ENCODE assay signal across 16 cellular contexts in the genomic region with DNA sequence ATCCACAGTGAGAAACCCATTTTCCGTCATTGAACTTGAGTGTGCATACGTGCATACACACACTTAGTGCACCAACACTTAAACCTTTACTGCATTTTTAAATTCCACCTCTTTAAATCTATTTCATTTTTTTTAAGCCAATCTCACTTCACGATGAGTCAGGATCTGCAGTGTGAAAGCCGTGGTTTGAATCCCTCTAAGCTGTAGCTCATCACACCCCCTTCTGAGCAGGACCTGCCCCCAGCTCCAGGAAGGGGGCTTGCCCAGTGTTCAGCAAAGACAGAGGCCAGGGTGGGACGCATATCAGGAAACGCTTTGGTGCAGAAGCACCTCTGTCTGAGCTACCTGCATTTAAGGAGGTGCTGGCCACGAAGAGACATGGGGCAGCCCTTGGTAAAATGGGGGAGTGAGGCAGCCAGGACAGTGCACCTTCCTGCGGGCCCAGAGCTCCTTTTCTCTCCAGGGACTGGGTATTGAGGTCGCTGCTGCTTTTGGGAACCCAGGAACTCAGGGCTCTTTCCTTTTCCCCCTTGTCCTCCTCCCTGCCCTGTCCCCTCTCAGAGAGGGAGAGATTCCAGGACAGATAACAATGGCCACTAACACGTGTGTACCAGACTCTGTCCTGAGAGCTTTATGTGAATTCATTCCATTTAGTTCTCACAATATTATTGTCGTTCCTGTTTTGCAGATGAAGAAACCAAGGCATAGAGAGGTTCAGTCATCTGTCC. TPM values are rescaled to one million over a fixed set of nuclear protein-coding genes. Genes with fewer than 3 reads are reported as not detected.
DNase-seq lines count a peak whose midpoint lies in the region; ATAC-seq and TF ChIP-seq lines count a peak whose summit lies in the region.
"Had no signal": no experiment of that assay in that cellular context is flagged by ENCODE, and none has a peak within 500 bp of the region (broad histone marks: within the 10 kb centered on the region; RNA-seq: fewer than 3 reads in every experiment).

No MANE protein-coding gene starts in this region.

- H2AFZ ChIP-seq in GM23248, result no peak overlapping the region
- H2AFZ ChIP-seq in neural progenitor cell (replicated peaks), result peak overlapping the region; percentile 66

- H3K79me2 ChIP-seq in GM23248 (ENCODE audit: insufficient read depth), result no peaks in the 10 kb centered on the region
- H3K79me2 ChIP-seq in neural progenitor cell (ENCODE audit: low read depth), result no peaks in the 10 kb centered on the region

- H3K27me3 Mint-ChIP-seq in activated naive CD8-positive, alpha-beta T cell treated with anti-CD3 and anti-CD28 coated beads, Interleukin-2, amount 10 ng/mL, durations not matched to agents 7 days and 5 days, result peaks cover 4% of the 10 kb centered on the region
- peaks cover 22% of the 10 kb centered on the region for H3K27me3 Mint-ChIP-seq in neural progenitor cell (ENCODE audit: insufficient read depth, low read depth)
- H3K27me3 Mint-ChIP-seq: activated T-helper 17 cell treated with anti-CD3 and anti-CD28 coated beads, Interleukin-2, amount 50 U/mL, for 72 hours had no signal

- 30 to 35% methylated on average over 11 of the region's 11 CpGs for WGBS in GM23248 (ENCODE audit: low coverage in 1 of 2, low lambda C conversion rate in 2 of 2, missing lambda C conversion rate in 2 of 2), 2 experiments
- WGBS in stomach, 5 donors, result 24 to 32% (median 27%) methylated on average over 11 of the region's 11 CpGs

- H3K4me1 Mint-ChIP-seq in activated naive CD8-positive, alpha-beta T cell treated with anti-CD3 and anti-CD28 coated beads, Interleukin-2, amount 10 ng/mL, durations not matched to agents 7 days and 5 days, result peaks cover 3% of the 10 kb centered on the region
- H3K4me1 Mint-ChIP-seq in neural progenitor cell, result peaks cover 12% of the 10 kb centered on the region
- H3K4me1 Mint-ChIP-seq: activated T-helper 17 cell treated with anti-CD3 and anti-CD28 coated beads, Interleukin-2, amount 50 U/mL, for 72 hours had no signal

- TF ChIP-seq CTCF in neural progenitor cell (IDR thresholded peaks at IDR 0.05) (no peak), stomach (IDR thresholded peaks at IDR 0.05) (no peak)

- H3K9ac ChIP-seq in GM23248 (no peak overlapping the region), neural progenitor cell (no peak overlapping the region)

- no peak for TF ChIP-seq POLR2A in stomach (IDR thresholded peaks at IDR 0.05)

- H3K4me3 ChIP-seq in GM23248 (no peak overlapping the region), neural progenitor cell (no peak overlapping the region), stomach (no peak overlapping the region)
- H3K4me3 ChIP-seq: gastrocnemius medialis, left lung, upper lobe of left lung had no signal

- H3K4me1 ChIP-seq in GM23248 (ENCODE audit: insufficient read depth) (no peaks in the 10 kb centered on the region), neural progenitor cell (peaks cover 15% of the 10 kb centered on the region), stomach (peaks cover 0 to 13% (median 3%) of the 10 kb centered on the region in 4 donors)
- H3K4me1 ChIP-seq: gastrocnemius medialis had no signal

- intact Hi-C loops in stomach (cut with DNase I; ENCODE audit: low total_unique reads), result no loop called here

- peak; percentile 34 for ATAC-seq in activated naive CD8-positive, alpha-beta T cell treated with anti-CD3 and anti-CD28 coated beads, Interleukin-2, amount 10 ng/mL, durations not matched to agents 7 days and 5 days (ENCODE audit: low read depth)
- ATAC-seq: activated T-helper 17 cell treated with anti-CD3 and anti-CD28 coated beads, Interleukin-2, amount 50 U/mL, for 72 hours; gastrocnemius medialis had no signal

- H3K9me3 Mint-ChIP-seq in activated naive CD8-positive, alpha-beta T cell treated with anti-CD3 and anti-CD28 coated beads, Interleukin-2, amount 10 ng/mL, durations not matched to agents 7 days and 5 days, result peaks cover 4% of the 10 kb centered on the region
- H3K9me3 Mint-ChIP-seq in neural progenitor cell, result peaks cover 16% of the 10 kb centered on the region
- H3K9me3 Mint-ChIP-seq: activated T-helper 17 cell treated with anti-CD3 and anti-CD28 coated beads, Interleukin-2, amount 50 U/mL, for 72 hours had no signal

- no peaks in the 10 kb centered on the region for H3K27me3 ChIP-seq in GM23248 (replicated peaks; ENCODE audit: insufficient read depth)
- H3K27me3 ChIP-seq in neural progenitor cell, result no peaks in the 10 kb centered on the region
- H3K27me3 ChIP-seq in stomach, result peaks cover 0 to 12% (median 2%) of the 10 kb centered on the region in 3 donors

- no peaks in the 10 kb centered on the region for H3K9me3 ChIP-seq in GM23248 (ENCODE audit: low read depth)
- no peaks in the 10 kb centered on the region for H3K9me3 ChIP-seq in neural progenitor cell (ENCODE audit: low read depth)
- peaks cover 0 to under 1% (median 0%) of the 10 kb centered on the region in 4 donors for H3K9me3 ChIP-seq in stomach
- H3K9me3 ChIP-seq: gastrocnemius medialis, left lung, upper lobe of left lung had no signal

- no peaks in the 10 kb centered on the region for H3K9me2 ChIP-seq in GM23248 (ENCODE audit: insufficient read depth)

- H3K27ac ChIP-seq in GM23248 (no peak overlapping the region), neural progenitor cell (no peak overlapping the region), stomach (no peak overlapping the region)
- H3K27ac ChIP-seq: gastrocnemius medialis, left lung, upper lobe of left lung had no signal

- TF ChIP-seq EP300 in stomach (IDR thresholded peaks at IDR 0.05), result no peak

- peaks cover 10% of the 10 kb centered on the region for H3K36me3 Mint-ChIP-seq in activated naive CD8-positive, alpha-beta T cell treated with anti-CD3 and anti-CD28 coated beads, Interleukin-2, amount 10 ng/mL, durations not matched to agents 7 days and 5 days
- H3K36me3 Mint-ChIP-seq in neural progenitor cell, result peaks cover 17% of the 10 kb centered on the region

- in situ Hi-C loops in GM23248 (cut with MboI), result no loop called here

- H3K27ac Mint-ChIP-seq in activated naive CD8-positive, alpha-beta T cell treated with anti-CD3 and anti-CD28 coated beads, Interleukin-2, amount 10 ng/mL, durations not matched to agents 7 days and 5 days, result no peak overlapping the region
- H3K27ac Mint-ChIP-seq in neural progenitor cell, result no peak overlapping the region
- H3K27ac Mint-ChIP-seq: activated T-helper 17 cell treated with anti-CD3 and anti-CD28 coated beads, Interleukin-2, amount 50 U/mL, for 72 hours; progenitor cell of endocrine pancreas had no signal

- H3F3A ChIP-seq in GM23248 (ENCODE audit: insufficient read depth) (peaks cover 5% of the 10 kb centered on the region; the same call in 1 of the 2 replicates), neural progenitor cell (ENCODE audit: low read depth) (peaks cover 13% of the 10 kb centered on the region)

- peak; percentile 26 for DNase-seq in NCI-H82 (lab: John Stamatoyannopoulos, UW)
- DNase-seq in NCI-H82 treated with DMSO at 0.1 percent for 48 hours (lab: John Stamatoyannopoulos, UW; ENCODE audit: unreplicated experiment), result no peak
- DNase-seq in GM23248, result peak; percentile 38
- DNase-seq in activated naive CD8-positive, alpha-beta T cell treated with anti-CD3 and anti-CD28 coated beads, Interleukin-2, amount 10 ng/mL, durations not matched to agents 7 days and 5 days, result peak; percentile 24
- DNase-seq in neural progenitor cell (ENCODE audit: low spot score), result peak; percentile 7
- DNase-seq in occipital lobe (lab: John Stamatoyannopoulos, UW), result no peak
- no peak for DNase-seq in stomach
- no peak for DNase-seq in A172 (ENCODE audit: low spot score)
- DNase-seq: activated CD4-positive, alpha-beta T cell treated with anti-CD3 and anti-CD28 coated beads, Interleukin-2, amount 50 U/mL, for 48 hours; gastrocnemius medialis; left lung; NCI-H1436; NCI-H446 had no signal

- no peak overlapping the region for H3K4me2 ChIP-seq in GM23248 (ENCODE audit: unreplicated experiment)
- peak overlapping the region; percentile 45 for H3K4me2 ChIP-seq in neural progenitor cell

- no peaks in the 10 kb centered on the region for H4K20me1 ChIP-seq in GM23248 (ENCODE audit: insufficient read depth)
- no peaks in the 10 kb centered on the region for H4K20me1 ChIP-seq in neural progenitor cell (ENCODE audit: low read depth)

- H3K36me3 ChIP-seq in GM23248 (ENCODE audit: low read depth) (no peaks in the 10 kb centered on the region; the same call in 1 of the 2 replicates), neural progenitor cell (no peaks in the 10 kb centered on the region), stomach (peaks cover 18 to 29% (median 23%) of the 10 kb centered on the region in 4 donors)

- POLR2A ChIA-PET in activated naive CD8-positive, alpha-beta T cell treated with anti-CD3 and anti-CD28 coated beads, Interleukin-2, amount 10 ng/mL, durations not matched to agents 7 days and 5 days (lab: Charles Lee), result no interaction called here

- no peak overlapping the region for H3K4me3 Mint-ChIP-seq in activated naive CD8-positive, alpha-beta T cell treated with anti-CD3 and anti-CD28 coated beads, Interleukin-2, amount 10 ng/mL, durations not matched to agents 7 days and 5 days
- no peak overlapping the region for H3K4me3 Mint-ChIP-seq in neural progenitor cell
- H3K4me3 Mint-ChIP-seq: activated T-helper 17 cell treated with anti-CD3 and anti-CD28 coated beads, Interleukin-2, amount 50 U/mL, for 72 hours had no signal

RNA-seq across cellular contexts. Expression of gene ZNF316, which starts 21.7 kb away (rescaled TPM):
- 14.3 and 28.6 TPM in 2 replicates for total RNA-seq in GM23248 (2014; rRNA removed; shearing (Covaris generic))
- polyA plus RNA-seq in GM23248 (2016; fragmentation: Nextera tagmentation; extraction: Ambion mirVana) (1.1 and 1.2 TPM in 2 replicates), stomach (10 to 100 TPM in 2 of 3 donors, 1 to 10 TPM in 1; 7.2 to 13.0 (median 10.8) TPM)
- total RNA-seq in activated naive CD8-positive, alpha-beta T cell treated with anti-CD3 and anti-CD28 coated beads, Interleukin-2, amount 10 ng/mL, durations not matched to agents 7 days and 5 days, result 10 to 100 TPM; 42.6 to 43.7 TPM
- total RNA-seq in neural progenitor cell (ENCODE audit: low replicate concordance) (2.2 and 21.6 TPM in 2 replicates), occipital lobe (18.2 TPM), stomach (10 to 100 TPM; 13.4 to 62.6 (median 30.0) TPM)
- 7.7 and 20.4 TPM in 2 replicates for total RNA-seq in A172 (2014; rRNA removed; shearing (Covaris generic))

RNA-seq across cellular contexts. Expression of gene ZNF853, which starts 43.4 kb away (rescaled TPM):
- 0.22 and 0.51 TPM in 2 replicates for total RNA-seq in GM23248 (2014; rRNA removed; shearing (Covaris generic))
- polyA plus RNA-seq in GM23248 (2016; fragmentation: Nextera tagmentation; extraction: Ambion mirVana), result not detected in 2 replicates
- total RNA-seq in activated naive CD8-positive, alpha-beta T cell treated with anti-CD3 and anti-CD28 coated beads, Interleukin-2, amount 10 ng/mL, durations not matched to agents 7 days and 5 days, result 1 to 10 TPM; 4.7 to 4.9 TPM
- 6.2 and 8.2 TPM in 2 replicates for total RNA-seq in neural progenitor cell (ENCODE audit: low replicate concordance)
- total RNA-seq in occipital lobe, result 23.6 TPM
- 10 to 100 TPM in 2 of 5 donors, 1 to 10 TPM in 3; 3.8 to 30.9 (median 8.6) TPM for total RNA-seq in stomach
- polyA plus RNA-seq in stomach, result 1 to 10 TPM; 1.6 to 2.6 (median 2.0) TPM
- total RNA-seq in A172 (2014; rRNA removed; shearing (Covaris generic)), result 4.3 and 5.4 TPM in 2 replicates

RNA-seq across cellular contexts. Expression of gene ZNF12, which starts 48.0 kb away (rescaled TPM):
- 19.9 and 21.9 TPM in 2 replicates for total RNA-seq in GM23248 (2014; rRNA removed; shearing (Covaris generic))
- polyA plus RNA-seq in GM23248 (2016; fragmentation: Nextera tagmentation; extraction: Ambion mirVana), result 12.9 and 13.0 TPM in 2 replicates
- 10 to 100 TPM; 32.4 to 34.6 TPM for total RNA-seq in activated naive CD8-positive, alpha-beta T cell treated with anti-CD3 and anti-CD28 coated beads, Interleukin-2, amount 10 ng/mL, durations not matched to agents 7 days and 5 days
- 30.1 and 36.6 TPM in 2 replicates for total RNA-seq in neural progenitor cell (ENCODE audit: low replicate concordance)
- 33.4 TPM for total RNA-seq in occipital lobe
- 100 to 1,000 TPM in 1 of 5 donors, 10 to 100 TPM in 4; 21.9 to 222 (median 37.1) TPM for total RNA-seq in stomach
- polyA plus RNA-seq in stomach, result 1 to 10 TPM; 3.9 to 7.3 (median 6.6) TPM
- 22.4 and 26.7 TPM in 2 replicates for total RNA-seq in A172 (2014; rRNA removed; shearing (Covaris generic))

Comparison
In these comparisons a context has a peak if more than half of its experiments do, and no peak if none do; other contexts are left out.
1. DNase-seq: peak in NCI-H82 (single experiment), GM23248 (single experiment), activated naive CD8-positive, alpha-beta T cell treated with anti-CD3 and anti-CD28 coated beads, Interleukin-2, amount 10 ng/mL, durations not matched to agents 7 days and 5 days (single experiment) and neural progenitor cell (single experiment); none in NCI-H82 treated with DMSO at 0.1 percent for 48 hours (single experiment), occipital lobe (single experiment), stomach (single experiment) and A172 (single experiment).